ENCODE assay signal across 9 cellular contexts in genomic region chr20:61815678-61816077, GRCh38.
"Had no signal": no experiment of that assay in that cellular context is flagged by ENCODE, and none has a peak within 500 bp of the region (broad histone marks: within the 10 kb centered on the region; RNA-seq: fewer than 3 reads in every experiment).

No MANE protein-coding gene starts in this region.

- H3K4me3 ChIP-seq: GM23248, HAP-1, K562 had no signal

- H3K4me3 Mint-ChIP-seq: HFFc6 had no signal

- H3K36me3 ChIP-seq: HAP-1 had no signal

- H3K27ac Mint-ChIP-seq: HFFc6 had no signal

- H3K9me3 ChIP-seq: HAP-1 had no signal

- ATAC-seq: HCT116, K562 had no signal

- H3K9ac ChIP-seq: GM23248 had no signal

- H3K27ac ChIP-seq: GM23248 had no signal

- DNase-seq: GM23248, GOT3, H7, HFFc6, IMR-90, KG1 had no signal

- H3K9me3 Mint-ChIP-seq: HFFc6 had no signal

- H3K4me1 ChIP-seq: HAP-1 had no signal
